In the genomic region with DNA sequence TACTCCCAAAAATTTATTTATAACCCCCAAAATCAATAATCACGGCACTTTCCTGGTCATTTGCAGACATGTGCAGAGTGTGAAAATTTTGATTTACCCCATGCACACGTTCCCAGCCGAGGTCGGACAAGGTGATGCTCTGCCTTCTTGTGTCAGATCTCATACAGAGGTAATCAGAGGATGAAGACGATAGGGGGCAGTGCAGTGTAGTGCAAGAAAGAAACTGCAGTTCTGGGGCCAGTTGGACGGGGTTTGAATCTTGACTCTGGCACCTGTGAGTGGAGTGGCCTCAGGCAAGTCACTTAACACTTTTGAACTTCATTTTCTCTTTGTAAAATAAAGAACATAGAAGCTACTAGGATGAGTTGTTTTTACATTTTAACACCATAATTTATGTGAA, we compare ENCODE assay signal across 8 cellular contexts.
DNase-seq lines count a peak whose midpoint lies in the region; ATAC-seq and TF ChIP-seq lines count a peak whose summit lies in the region.

No MANE protein-coding gene starts in this region.

- DNase-seq in DMS53 (lab: John Stamatoyannopoulos, UW) (peak; percentile 52), DMS53 treated with DMSO at 0.1 percent for 48 hours (lab: John Stamatoyannopoulos, UW; ENCODE audit: unreplicated experiment) (no peak), HuH-7.5 (ENCODE audit: low spot score) (peak; percentile 11), T-helper 9 cell (peak; percentile 4), endothelial cell (ENCODE audit: low spot score) (peak; percentile 37), osteocyte (ENCODE audit: extremely low spot score, unreplicated experiment) (no peak), GDM1 (lab: John Stamatoyannopoulos, UW) (no peak)

- no peak overlapping the region for H3K4me3 Mint-ChIP-seq in endothelial cell (ENCODE audit: unreplicated experiment)
- H3K4me3 Mint-ChIP-seq in osteocyte (ENCODE audit: unreplicated experiment): no peak overlapping the region

- ATAC-seq in activated CD4-positive, CD25-positive, alpha-beta regulatory T cell treated with anti-CD3 and anti-CD28 coated beads, Interleukin-2, amount 50 U/mL, for 24 hours: no peak

- peaks cover 5% of the 10 kb centered on the region for H3K27me3 Mint-ChIP-seq in endothelial cell (ENCODE audit: unreplicated experiment)
- H3K27me3 Mint-ChIP-seq in osteocyte (ENCODE audit: unreplicated experiment): peaks cover 2% of the 10 kb centered on the region

- TF ChIP-seq CTCF in endothelial cell (IDR thresholded peaks at IDR 0.05; ENCODE audit: unreplicated experiment) (peak; percentile 51), osteocyte (IDR thresholded peaks at IDR 0.05) (peak; percentile 59)

- H3K9me3 Mint-ChIP-seq in endothelial cell (ENCODE audit: unreplicated experiment) (no peaks in the 10 kb centered on the region), osteocyte (ENCODE audit: unreplicated experiment) (no peaks in the 10 kb centered on the region)

- H3K4me1 Mint-ChIP-seq in endothelial cell (ENCODE audit: unreplicated experiment): no peaks in the 10 kb centered on the region
- H3K4me1 Mint-ChIP-seq in osteocyte (ENCODE audit: unreplicated experiment): no peaks in the 10 kb centered on the region

- no peak overlapping the region for H3K27ac Mint-ChIP-seq in endothelial cell (ENCODE audit: unreplicated experiment)
- no peak overlapping the region for H3K27ac Mint-ChIP-seq in osteocyte (ENCODE audit: unreplicated experiment)

- H3K36me3 Mint-ChIP-seq in endothelial cell (ENCODE audit: low read depth, unreplicated experiment) (no peaks in the 10 kb centered on the region), osteocyte (ENCODE audit: unreplicated experiment) (no peaks in the 10 kb centered on the region)

Comparison
In these comparisons a context has a peak if more than half of its experiments do, and no peak if none do; other contexts are left out.
1. DNase-seq: peak in DMS53 (single experiment), HuH-7.5 (single experiment), T-helper 9 cell (single experiment) and endothelial cell (single experiment); none in DMS53 treated with DMSO at 0.1 percent for 48 hours (single experiment), osteocyte (single experiment) and GDM1 (single experiment).